In genomic region chr2:3785220-3785889, GRCh38 we compare ENCODE assay signal across 1 cellular context.
TF ChIP-seq lines count a peak whose summit lies in the region.

No MANE protein-coding gene starts in this region.

TF ChIP-seq in HCT116, 20 proteins besides CTCF, POLR2A, EP300 and RAD21 (continued from another document):
- TF ChIP-seq ATF3 (IDR thresholded peaks at IDR 0.05) (no peak), ZBTB33 (IDR thresholded peaks at IDR 0.05; ENCODE audit: extremely low read depth, insufficient replicate concordance, low read length) (no peak)
TF ChIP-seq in HCT116: peak in this region for 0.
